ENCODE assay signal across 8 cellular contexts in the genomic region with DNA sequence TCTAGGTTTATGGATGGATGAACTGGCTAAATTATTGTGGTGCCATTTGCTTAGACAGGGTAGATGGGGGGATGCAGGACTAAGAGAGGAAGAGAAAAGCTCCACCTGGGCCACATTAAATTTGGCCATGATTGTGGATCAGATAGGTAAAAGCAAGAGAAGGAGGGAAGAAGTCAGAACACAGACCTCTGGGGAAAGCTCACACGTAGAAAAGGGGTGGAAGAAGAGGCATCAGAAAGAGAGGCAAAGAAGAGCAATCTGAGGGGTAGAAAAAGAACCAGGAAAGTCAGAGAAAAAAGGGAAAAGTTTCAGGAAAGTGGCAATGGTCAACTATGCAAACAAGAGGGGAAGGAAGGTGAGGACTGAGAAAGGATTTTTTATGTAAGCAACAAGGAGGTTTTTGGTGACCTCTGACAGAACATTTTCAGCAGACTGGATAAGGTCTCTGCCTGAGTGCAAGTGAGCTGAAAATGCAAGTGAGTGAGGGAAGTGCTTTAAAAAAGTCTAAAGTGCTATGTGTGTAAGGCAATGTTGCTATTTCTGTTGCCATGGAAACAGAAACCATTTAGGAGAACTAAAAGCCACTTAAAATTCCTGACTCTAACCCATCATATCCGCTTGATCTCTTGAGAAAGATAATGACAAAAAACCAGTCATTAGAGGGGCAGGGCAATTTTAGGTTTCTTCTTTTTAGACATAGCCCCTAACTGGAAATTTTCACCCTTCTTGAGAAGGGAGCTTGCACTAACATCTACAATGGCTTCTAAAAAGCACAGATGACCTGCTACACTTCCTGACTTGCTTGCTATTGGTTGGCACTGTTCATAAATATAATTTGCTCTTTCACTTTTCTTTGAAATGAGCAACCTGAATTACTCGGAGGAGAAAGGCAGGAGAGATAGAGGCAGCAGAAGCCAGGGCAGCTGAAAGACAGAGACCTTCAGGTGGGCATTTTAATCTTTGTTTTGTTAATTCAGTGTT. TPM values are rescaled to one million over a fixed set of nuclear protein-coding genes. Genes with fewer than 3 reads are reported as not detected.
DNase-seq lines count a peak whose midpoint lies in the region; ATAC-seq and TF ChIP-seq lines count a peak whose summit lies in the region.

A gene with protein sequence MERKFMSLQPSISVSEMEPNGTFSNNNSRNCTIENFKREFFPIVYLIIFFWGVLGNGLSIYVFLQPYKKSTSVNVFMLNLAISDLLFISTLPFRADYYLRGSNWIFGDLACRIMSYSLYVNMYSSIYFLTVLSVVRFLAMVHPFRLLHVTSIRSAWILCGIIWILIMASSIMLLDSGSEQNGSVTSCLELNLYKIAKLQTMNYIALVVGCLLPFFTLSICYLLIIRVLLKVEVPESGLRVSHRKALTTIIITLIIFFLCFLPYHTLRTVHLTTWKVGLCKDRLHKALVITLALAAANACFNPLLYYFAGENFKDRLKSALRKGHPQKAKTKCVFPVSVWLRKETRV (plus strand): TSS at position 856 of the 981 bp plus-strand sequence. CDS start 52,889 bp downstream, outside the sequence.

- H3K36me3 ChIP-seq in skeletal muscle satellite cell (ENCODE audit: insufficient read depth, low read length) (no peaks in the 10 kb centered on the region), PC-9 (ENCODE audit: low read depth) (no peaks in the 10 kb centered on the region)

- H3K27me3 ChIP-seq in skeletal muscle satellite cell (ENCODE audit: control insufficient read depth, insufficient read depth, low read length) (no peaks in the 10 kb centered on the region), PC-9 (ENCODE audit: insufficient read depth, low read depth) (no peaks in the 10 kb centered on the region)

- DNase-seq in SKM-1 (lab: John Stamatoyannopoulos, UW; ENCODE audit: unreplicated experiment) (peak; percentile 45), fibroblast of villous mesenchyme (ENCODE audit: low read depth) (peak; percentile 69), PC-9 (no peak), NCI-H1694 (lab: John Stamatoyannopoulos, UW) (no peak), DMS153 treated with DMSO at 0.1 percent for 48 hours (lab: John Stamatoyannopoulos, UW; ENCODE audit: unreplicated experiment) (no peak)

- H3K9me3 ChIP-seq in skeletal muscle satellite cell (replicated peaks; ENCODE audit: low read length) (no peaks in the 10 kb centered on the region), PC-9 (ENCODE audit: insufficient read depth, low read depth) (no peaks in the 10 kb centered on the region)

- H4K20me1 ChIP-seq in PC-9 (ENCODE audit: insufficient read depth): no peaks in the 10 kb centered on the region

- H3K4me1 ChIP-seq in skeletal muscle satellite cell (ENCODE audit: control insufficient read depth, insufficient read depth, low read length): peaks cover 19% of the 10 kb centered on the region
- H3K4me1 ChIP-seq in PC-9 (replicated peaks; ENCODE audit: insufficient read depth): no peaks in the 10 kb centered on the region; the same call in 1 of the 2 replicates

- no peaks in the 10 kb centered on the region for H3K79me2 ChIP-seq in PC-9 (ENCODE audit: low read depth)

- peaks cover 5% of the 10 kb centered on the region; the same call in 1 of the 2 replicates for H3F3A ChIP-seq in PC-9 (ENCODE audit: insufficient read depth, low read depth)

- no peak within 1 kb of the TSS for H3K27ac ChIP-seq in PC-9

- peak within 1 kb of the TSS; percentile 25 for H3K9ac ChIP-seq in skeletal muscle satellite cell (ENCODE audit: low read depth, low read length)

- TF ChIP-seq CTCF in fibroblast of villous mesenchyme (IDR thresholded peaks at IDR 0.05; ENCODE audit: insufficient read depth, low read depth, low read length) (no peak), PC-9 (conservative IDR thresholded peaks at IDR 0.05) (no peak)

- no peaks in the 10 kb centered on the region for H3K9me2 ChIP-seq in PC-9 (ENCODE audit: insufficient read depth)

- no peak within 1 kb of the TSS for H3K4me3 ChIP-seq in fibroblast of villous mesenchyme (ENCODE audit: low read depth, low read length)
- H3K4me3 ChIP-seq in skeletal muscle satellite cell (ENCODE audit: low read length): no peak within 1 kb of the TSS
- no peak within 1 kb of the TSS for H3K4me3 ChIP-seq in PC-9

- POLR2A ChIA-PET in PC-9 (lab: Charles Lee; ENCODE audit: unreplicated experiment): no interaction called here

- H2AFZ ChIP-seq in PC-9: no peak within 1 kb of the TSS

- ATAC-seq in GM18858 (IDR thresholded peaks at IDR 0.05; ENCODE audit: unreplicated experiment): peak; percentile 66
- peak; percentile 67 for ATAC-seq in HG02870 (IDR thresholded peaks at IDR 0.05; ENCODE audit: unreplicated experiment)

- CTCF ChIA-PET in PC-9 (lab: Charles Lee): no interaction called here

- H3K4me2 ChIP-seq in skeletal muscle satellite cell (ENCODE audit: low read length): peak within 1 kb of the TSS; percentile 29
- no peak within 1 kb of the TSS for H3K4me2 ChIP-seq in PC-9

- no TSS peak for BruUV-seq in PC-9 (replicated peaks; lab: Mats Ljungman, UMichigan)

- intact Hi-C loops in PC-9 (cut with micrococcal nuclease; ENCODE audit: unreplicated experiment): no loop called here

RNA-seq across cellular contexts. Expression of the gene that starts here (rescaled TPM):
- not detected in 2 replicates for total RNA-seq in fibroblast of villous mesenchyme
- total RNA-seq in skeletal muscle satellite cell (2012; rRNA removed): under 0.01 TPM in 2 replicates
- not detected in 2 replicates for total RNA-seq in PC-9 (2021)

Comparison
In these comparisons a context has a peak if more than half of its experiments do, and no peak if none do; other contexts are left out.
1. Peak in DNase-seq in fibroblast of villous mesenchyme; RNA of the gene not detected or under 1 TPM.